In genomic region chr10:119542990-119543813, GRCh38 we compare ENCODE assay signal across 8 cellular contexts. TPM values are rescaled to one million over a fixed set of nuclear protein-coding genes. Genes with fewer than 3 reads are reported as not detected.
DNase-seq lines count a peak whose midpoint lies in the region; ATAC-seq and TF ChIP-seq lines count a peak whose summit lies in the region.

No MANE protein-coding gene starts in this region.

- in situ Hi-C loops in gastrocnemius medialis (cut with MboI; ENCODE audit: low sequenced_read_pairs in 4 of 4) = no loop called here

- no peaks in the 10 kb centered on the region for H3K36me3 ChIP-seq in CD4-positive, CD25-positive, alpha-beta regulatory T cell (ENCODE audit: control insufficient read depth, insufficient read depth, low read length)
- no peaks in the 10 kb centered on the region for H3K36me3 ChIP-seq in gastrocnemius medialis

- CTCF ChIA-PET in RWPE1 (lab: Yijun Ruan, JAX) = interaction anchor here (0.6 to 1.2 kb wide), 15 partner anchors 23 to 550 kb away, joined by 3 to 10 read pairs (median 3); no protein-coding TSS in a partner anchor
- CTCF ChIA-PET in activated naive CD4-positive, alpha-beta T cell treated with anti-CD3 and anti-CD28 coated beads, Interleukin-2, amount 10 ng/mL, durations not matched to agents 7 days and 5 days (lab: Charles Lee) = interaction anchor here (0.7 to 3.8 kb wide), 18 partner anchors 14 to 344 kb away, joined by 3 to 33 read pairs (median 4); no protein-coding TSS in a partner anchor

- ATAC-seq in CD4-positive, CD25-positive, alpha-beta regulatory T cell (ENCODE audit: low read depth in 2 of 2) = peak; percentile 50 to 54
- ATAC-seq in GM19397 (IDR thresholded peaks at IDR 0.05; ENCODE audit: unreplicated experiment) (peak; percentile 39), HG03520 (IDR thresholded peaks at IDR 0.05; ENCODE audit: unreplicated experiment) (peak; percentile 39), right cardiac atrium (peak; percentile 67 to 75), gastrocnemius medialis (peak; percentile 40 to 60)

- TF ChIP-seq POLR2A in gastrocnemius medialis (IDR thresholded peaks at IDR 0.05) = peak; percentile 6 to 20

- peak overlapping the region; percentile 74 for H3K27ac ChIP-seq in CD4-positive, CD25-positive, alpha-beta regulatory T cell (ENCODE audit: insufficient read depth, low read length, poor library complexity, severe bottlenecking)
- H3K27ac ChIP-seq in RWPE1 = peak overlapping the region; percentile 84
- H3K27ac ChIP-seq in right cardiac atrium (ENCODE audit: low read length) = no peak overlapping the region
- H3K27ac ChIP-seq in gastrocnemius medialis = peak overlapping the region; percentile 34 to 75 (median 44)

- H3K36me3 Mint-ChIP-seq in CD4-positive, CD25-positive, alpha-beta regulatory T cell = no peaks in the 10 kb centered on the region
- H3K36me3 Mint-ChIP-seq in activated naive CD4-positive, alpha-beta T cell treated with anti-CD3 and anti-CD28 coated beads, Interleukin-2, amount 10 ng/mL, durations not matched to agents 7 days and 5 days = peaks cover 10% of the 10 kb centered on the region

- H3K27me3 ChIP-seq in CD4-positive, CD25-positive, alpha-beta regulatory T cell (ENCODE audit: control insufficient read depth, insufficient read depth, low read length) = peaks cover 3% of the 10 kb centered on the region
- H3K27me3 ChIP-seq in right cardiac atrium (ENCODE audit: control insufficient read depth, insufficient read depth) = no peaks in the 10 kb centered on the region
- peaks cover 0 to 15% (median 11%) of the 10 kb centered on the region in 3 donors for H3K27me3 ChIP-seq in gastrocnemius medialis

- H3K9me3 Mint-ChIP-seq in CD4-positive, CD25-positive, alpha-beta regulatory T cell = no peaks in the 10 kb centered on the region
- H3K9me3 Mint-ChIP-seq in activated naive CD4-positive, alpha-beta T cell treated with anti-CD3 and anti-CD28 coated beads, Interleukin-2, amount 10 ng/mL, durations not matched to agents 7 days and 5 days = no peaks in the 10 kb centered on the region

- peak overlapping the region; percentile 32 for H3K4me3 ChIP-seq in CD4-positive, CD25-positive, alpha-beta regulatory T cell (ENCODE audit: low read depth, low read length)
- H3K4me3 ChIP-seq in right cardiac atrium (ENCODE audit: low read length) = peak overlapping the region; percentile 59
- peak overlapping the region; percentile 57 to 65 (median 62) for H3K4me3 ChIP-seq in gastrocnemius medialis

- intact Hi-C loops in right cardiac atrium (cut with DNase I) = no loop called here
- intact Hi-C loops in gastrocnemius medialis (cut with DNase I; ENCODE audit: low total_unique reads) = loop anchor here (1.0 kb wide), 1 partner anchor 345 kb away; no protein-coding TSS in a partner anchor

- POLR2A ChIA-PET in RWPE1 (lab: Yijun Ruan, JAX; ENCODE audit: low non-redundant PET) = interaction anchor here (0.6 to 1.6 kb wide), 7 partner anchors 18 to 94 kb away, joined by 3 to 7 read pairs (median 5); partner anchors contain the start of gene TIAL1

- peak; percentile 84 for TF ChIP-seq CTCF in RWPE1 (conservative IDR thresholded peaks at IDR 0.05; ENCODE audit: low read depth)
- peak in 3 of 5 experiments; percentile 33 to 48 (median 36) for TF ChIP-seq CTCF in gastrocnemius medialis (IDR thresholded peaks at IDR 0.05 in 4 of 5, conservative IDR thresholded peaks at IDR 0.05 in 1 of 5)

- peak overlapping the region; percentile 77 to 90 (median 88) for H3K27ac Mint-ChIP-seq in CD4-positive, CD25-positive, alpha-beta regulatory T cell
- H3K27ac Mint-ChIP-seq in activated naive CD4-positive, alpha-beta T cell treated with anti-CD3 and anti-CD28 coated beads, Interleukin-2, amount 10 ng/mL, durations not matched to agents 7 days and 5 days = peak overlapping the region; percentile 94

- H3K4me3 Mint-ChIP-seq in CD4-positive, CD25-positive, alpha-beta regulatory T cell = peak overlapping the region; percentile 95 to 98 (median 96)
- H3K4me3 Mint-ChIP-seq in activated naive CD4-positive, alpha-beta T cell treated with anti-CD3 and anti-CD28 coated beads, Interleukin-2, amount 10 ng/mL, durations not matched to agents 7 days and 5 days = peak overlapping the region; percentile 91

- peaks cover 29% of the 10 kb centered on the region for H3K27me3 Mint-ChIP-seq in CD4-positive, CD25-positive, alpha-beta regulatory T cell
- H3K27me3 Mint-ChIP-seq in activated naive CD4-positive, alpha-beta T cell treated with anti-CD3 and anti-CD28 coated beads, Interleukin-2, amount 10 ng/mL, durations not matched to agents 7 days and 5 days = peaks cover 26% of the 10 kb centered on the region

- H3K9me3 ChIP-seq in CD4-positive, CD25-positive, alpha-beta regulatory T cell (ENCODE audit: control insufficient read depth in 2 of 2, low read length in 2 of 2) = no peaks in the 10 kb centered on the region
- no peaks in the 10 kb centered on the region for H3K9me3 ChIP-seq in right cardiac atrium (ENCODE audit: control insufficient read depth, low read length)
- H3K9me3 ChIP-seq in gastrocnemius medialis = no peaks in the 10 kb centered on the region

- under 1% methylated on average over 77 of the region's 77 CpGs for WGBS in right cardiac atrium

- H3K4me1 Mint-ChIP-seq in CD4-positive, CD25-positive, alpha-beta regulatory T cell = peaks cover 17 to 38% (median 25%) of the 10 kb centered on the region in 4 donors
- peaks cover 42% of the 10 kb centered on the region for H3K4me1 Mint-ChIP-seq in activated naive CD4-positive, alpha-beta T cell treated with anti-CD3 and anti-CD28 coated beads, Interleukin-2, amount 10 ng/mL, durations not matched to agents 7 days and 5 days

- peak; percentile 46 to 78 (median 62) for DNase-seq in CD4-positive, CD25-positive, alpha-beta regulatory T cell
- peak; percentile 61 for DNase-seq in RWPE1 (ENCODE audit: low spot score)
- DNase-seq in activated naive CD4-positive, alpha-beta T cell treated with anti-CD3 and anti-CD28 coated beads, Interleukin-2, amount 10 ng/mL, durations not matched to agents 7 days and 5 days = peak; percentile 77
- DNase-seq in right cardiac atrium = peak; percentile 50 to 88 (median 84)
- DNase-seq in gastrocnemius medialis = no peak
- no peak for DNase-seq in cerebellum (ENCODE audit: low spot score)

- H3K4me1 ChIP-seq in CD4-positive, CD25-positive, alpha-beta regulatory T cell (ENCODE audit: control insufficient read depth, insufficient read depth, low read length, poor library complexity, severe bottlenecking) = peaks cover 43% of the 10 kb centered on the region
- H3K4me1 ChIP-seq in right cardiac atrium (ENCODE audit: control insufficient read depth, insufficient read depth, low read length) (no peaks in the 10 kb centered on the region), gastrocnemius medialis (peaks cover 0 to 7% of the 10 kb centered on the region in 2 donors)

RNA-seq across cellular contexts. Expression of gene RGS10, which starts 0.7 kb away (rescaled TPM):
- total RNA-seq in CD4-positive, CD25-positive, alpha-beta regulatory T cell = 85.7 TPM
- 100 to 1,000 TPM; 165 to 188 (median 183) TPM for polyA plus RNA-seq in CD4-positive, CD25-positive, alpha-beta regulatory T cell
- total RNA-seq in right cardiac atrium = 1 to 10 TPM; 4.2 to 7.8 (median 6.8) TPM
- polyA plus RNA-seq in right cardiac atrium = 6.0 TPM
- total RNA-seq in gastrocnemius medialis = 10 to 100 TPM in 2 of 4 donors, 1 to 10 TPM in 2; 3.0 to 64.2 (median 12.0) TPM
- 5.4 TPM for total RNA-seq in cerebellum

RNA-seq across cellular contexts. Expression of gene TIAL1, which starts 53.6 kb away (rescaled TPM):
- total RNA-seq in CD4-positive, CD25-positive, alpha-beta regulatory T cell = 205 TPM
- polyA plus RNA-seq in CD4-positive, CD25-positive, alpha-beta regulatory T cell = 10 to 100 TPM in 2 of 4 donors, 1 to 10 TPM in 2; 9.2 to 16.6 (median 10.8) TPM
- total RNA-seq in right cardiac atrium = 10 to 100 TPM; 81.3 to 92.6 (median 84.9) TPM
- 37.7 TPM for polyA plus RNA-seq in right cardiac atrium
- total RNA-seq in gastrocnemius medialis = 10 to 100 TPM; 50.5 to 81.5 (median 68.4) TPM
- 87.7 TPM for total RNA-seq in cerebellum

Comparison
In these comparisons a context has a peak if more than half of its experiments do, and no peak if none do; other contexts are left out.
1. DNase-seq: peak in CD4-positive, CD25-positive, alpha-beta regulatory T cell (3 of 3), RWPE1 (single experiment), activated naive CD4-positive, alpha-beta T cell treated with anti-CD3 and anti-CD28 coated beads, Interleukin-2, amount 10 ng/mL, durations not matched to agents 7 days and 5 days (single experiment) and right cardiac atrium (3 of 3); none in gastrocnemius medialis (0 of 2) and cerebellum (single experiment).
2. Peak in every context shown above with its lines, with median percentiles within 50 percentile points of each other: ATAC-seq and H3K4me3 ChIP-seq.